Comparison of ENCODE assay signal across 1 cellular context in the genomic region with DNA sequence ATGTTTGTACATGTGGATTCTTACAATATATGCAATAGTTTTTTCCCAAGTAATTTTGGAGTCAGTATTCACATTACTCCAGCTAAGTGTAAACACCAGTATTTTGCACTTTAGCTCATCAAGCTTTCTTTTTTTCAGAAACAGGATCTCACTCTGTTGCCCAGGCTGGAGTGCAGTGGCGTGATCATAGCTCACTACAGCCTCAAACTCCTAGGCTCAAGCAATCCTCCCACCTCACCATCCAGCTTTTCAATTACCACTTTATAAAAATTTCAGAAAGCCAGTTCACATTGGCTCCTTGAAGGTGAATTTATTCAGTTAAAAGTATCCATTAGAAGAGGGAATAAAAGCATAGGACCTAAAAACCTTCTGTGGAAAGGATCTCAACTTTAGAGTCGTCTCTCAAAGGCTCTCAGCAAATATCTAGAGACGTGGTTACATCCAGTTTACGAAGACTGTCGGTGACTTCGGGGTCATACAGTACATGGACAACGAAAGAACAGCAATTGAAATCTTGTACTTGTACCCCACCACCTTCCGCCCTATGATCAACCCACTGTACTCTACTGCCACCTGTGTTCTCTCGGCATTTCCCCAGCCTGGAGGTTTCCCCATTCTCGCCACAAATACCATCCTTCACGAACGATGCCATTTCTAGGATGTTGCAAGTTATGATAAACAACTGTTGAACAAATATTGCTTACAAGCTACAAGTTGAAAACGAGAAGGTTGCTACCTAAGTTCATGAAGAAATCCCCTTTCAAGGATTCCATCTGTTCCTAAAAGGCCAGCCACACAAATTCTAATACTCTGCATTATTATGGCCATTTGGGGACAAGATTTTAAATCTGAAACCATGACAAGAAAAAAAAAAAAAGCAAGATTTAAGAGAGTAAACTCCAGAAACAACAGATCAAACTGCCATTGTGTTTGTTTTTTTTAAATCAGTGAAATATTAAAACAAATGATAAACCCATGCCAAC.
TF ChIP-seq lines count a peak whose summit lies in the region.

No MANE protein-coding gene starts in this region.

TF ChIP-seq in K562, 482 proteins besides CTCF, POLR2A, EP300 and RAD21:
- no peak for TF ChIP-seq MECOM (CRISPR knock-in tag; IDR thresholded peaks at IDR 0.05)
- TF ChIP-seq ETV1 (tag; conservative IDR thresholded peaks at IDR 0.05; ENCODE audit: low read depth) = peak; percentile 37; the same call in 1 of the 2 replicates
- 0 out of 2 replicates have a peak, but pooled peaks have one; percentile 46 for TF ChIP-seq EZH2 (IDR thresholded peaks at IDR 0.05; ENCODE audit: borderline replicate concordance, low read depth, low read length)
- TF ChIP-seq CEBPG (CRISPR knock-in tag; IDR thresholded peaks at IDR 0.05) = no peak
- peak in 1 of 2 experiments; percentile 9; a peak in 1 of 4 replicates for TF ChIP-seq CEBPG (tag; conservative IDR thresholded peaks at IDR 0.05 in 1 of 2, IDR thresholded peaks at IDR 0.05 in 1 of 2)
